Comparison of ENCODE assay signal across 14 cellular contexts in genomic region chr5:83029-83428, GRCh38. TPM values are rescaled to one million over a fixed set of nuclear protein-coding genes. Genes with fewer than 3 reads are reported as not detected.
"Had no signal": no experiment of that assay in that cellular context is flagged by ENCODE, and none has a peak within 500 bp of the region (broad histone marks: within the 10 kb centered on the region; RNA-seq: fewer than 3 reads in every experiment).

No MANE protein-coding gene starts in this region.

- H3K9me3 ChIP-seq: ascending aorta, left lung, testis had no signal

- H3K9me3 Mint-ChIP-seq: activated B cell treated with CpG ODN at 0.5 μM for 24 hours; activated CD4-positive, alpha-beta T cell treated with anti-CD3 and anti-CD28 coated beads, Interleukin-2, amount 10 ng/mL, durations not matched to agents 24 days and 14 days; activated naive CD8-positive, alpha-beta T cell treated with anti-CD3 and anti-CD28 coated beads, Interleukin-2, amount 50 U/mL, for 24 hours; stimulated activated naive CD8-positive, alpha-beta T cell treated with anti-CD3 and anti-CD28 coated beads, Interleukin-15, Interleukin-2, amounts not matched to agents 100 ng/mL and 50 ng/mL, for 24 hours had no signal

- H3K4me3 Mint-ChIP-seq: activated B cell treated with CpG ODN at 0.5 μM for 24 hours; activated CD4-positive, alpha-beta T cell treated with anti-CD3 and anti-CD28 coated beads, Interleukin-2, amount 10 ng/mL, durations not matched to agents 24 days and 14 days; activated naive CD8-positive, alpha-beta T cell treated with anti-CD3 and anti-CD28 coated beads, Interleukin-2, amount 50 U/mL, for 24 hours; naive thymus-derived CD8-positive, alpha-beta T cell; stimulated activated naive CD8-positive, alpha-beta T cell treated with anti-CD3 and anti-CD28 coated beads, Interleukin-15, Interleukin-2, amounts not matched to agents 100 ng/mL and 50 ng/mL, for 24 hours; T-helper 1 cell treated with Interleukin-12 subunit alpha and Interleukin-12 subunit beta and Interleukin-4 antibody, amounts not matched to agents 30 μg/mL and 1 μg/mL, for 36 hours had no signal

- H3K27ac ChIP-seq: ascending aorta, dorsolateral prefrontal cortex, left lung, testis had no signal

- H3K27me3 Mint-ChIP-seq: activated naive CD8-positive, alpha-beta T cell treated with anti-CD3 and anti-CD28 coated beads, Interleukin-2, amount 50 U/mL, for 24 hours had no signal

- ATAC-seq: activated naive CD8-positive, alpha-beta T cell treated with anti-CD3 and anti-CD28 coated beads, Interleukin-2, amount 50 U/mL, for 24 hours; left lung; naive thymus-derived CD8-positive, alpha-beta T cell; right cardiac atrium had no signal

- H3K27ac Mint-ChIP-seq: activated B cell treated with CpG ODN at 0.5 μM for 24 hours; activated CD4-positive, alpha-beta T cell treated with anti-CD3 and anti-CD28 coated beads, Interleukin-2, amount 10 ng/mL, durations not matched to agents 24 days and 14 days; activated naive CD8-positive, alpha-beta T cell treated with anti-CD3 and anti-CD28 coated beads, Interleukin-2, amount 50 U/mL, for 24 hours; stimulated activated naive CD8-positive, alpha-beta T cell treated with anti-CD3 and anti-CD28 coated beads, Interleukin-15, Interleukin-2, amounts not matched to agents 100 ng/mL and 50 ng/mL, for 24 hours; T-helper 1 cell treated with Interleukin-12 subunit alpha and Interleukin-12 subunit beta and Interleukin-4 antibody, amounts not matched to agents 30 μg/mL and 1 μg/mL, for 36 hours had no signal

- H3K4me3 ChIP-seq: ascending aorta, dorsolateral prefrontal cortex, left lung, testis had no signal

- H3K36me3 ChIP-seq: ascending aorta, left lung had no signal

- H3K27me3 ChIP-seq: ascending aorta, testis had no signal

- H3K36me3 Mint-ChIP-seq: naive thymus-derived CD8-positive, alpha-beta T cell had no signal

- DNase-seq: activated B cell treated with CpG ODN at 0.5 μM for 24 hours; activated CD4-positive, alpha-beta T cell treated with anti-CD3 and anti-CD28 coated beads, Interleukin-2, amount 10 ng/mL, durations not matched to agents 24 days and 14 days; activated naive CD4-positive, alpha-beta T cell treated with Interleukin-2 at 50 U/mL for 16 hours; activated naive CD8-positive, alpha-beta T cell treated with anti-CD3 and anti-CD28 coated beads, Interleukin-2, amount 50 U/mL, for 24 hours; dorsolateral prefrontal cortex; left lung; mammary epithelial cell; naive thymus-derived CD8-positive, alpha-beta T cell; nucleus accumbens; right cardiac atrium; testis had no signal

- H3K4me1 Mint-ChIP-seq: activated B cell treated with CpG ODN at 0.5 μM for 24 hours; activated CD4-positive, alpha-beta T cell treated with anti-CD3 and anti-CD28 coated beads, Interleukin-2, amount 10 ng/mL, durations not matched to agents 24 days and 14 days; activated naive CD8-positive, alpha-beta T cell treated with anti-CD3 and anti-CD28 coated beads, Interleukin-2, amount 50 U/mL, for 24 hours had no signal

- H3K4me1 ChIP-seq: ascending aorta, left lung, testis had no signal

RNA-seq across cellular contexts. Expression of gene PLEKHG4B, which starts 8.9 kb away (rescaled TPM):
- total RNA-seq: activated B cell treated with CpG ODN at 0.5 μM for 24 hours; activated CD4-positive, alpha-beta T cell treated with anti-CD3 and anti-CD28 coated beads, Interleukin-2, amount 10 ng/mL, durations not matched to agents 24 days and 14 days; ascending aorta; naive thymus-derived CD8-positive, alpha-beta T cell had no signal
